Comparison of ENCODE assay signal across 1 cellular context in the genomic region with DNA sequence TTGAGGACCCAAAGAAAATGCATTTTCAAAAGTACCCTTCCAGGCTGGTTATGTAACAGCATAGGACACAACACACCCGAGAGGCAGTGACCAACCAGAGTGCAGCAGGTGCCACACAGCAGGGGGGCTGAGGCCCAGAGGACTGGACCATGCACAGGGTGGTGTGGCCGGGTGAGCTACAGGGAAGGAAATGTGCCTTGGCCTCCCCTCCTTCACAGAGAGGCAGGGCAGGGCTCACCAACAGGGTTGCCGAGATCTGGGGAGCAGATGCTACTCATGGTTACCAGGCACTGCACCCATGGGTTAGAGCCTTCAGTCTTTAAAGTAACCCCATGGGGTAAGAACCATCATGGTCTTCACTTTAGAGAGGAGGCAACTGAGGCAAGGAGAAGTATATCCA.
TF ChIP-seq lines count a peak whose summit lies in the region.

No MANE protein-coding gene starts in this region.

TF ChIP-seq in K562, 482 proteins besides CTCF, POLR2A, EP300 and RAD21 (continued from another document):
- TF ChIP-seq ZNF398 (CRISPR knock-in tag; IDR thresholded peaks at IDR 0.05): no peak
- TF ChIP-seq ZNF830 (CRISPR knock-in tag; IDR thresholded peaks at IDR 0.05): no peak
